24 cellular contexts compared by ENCODE assay signal in the genomic region with DNA sequence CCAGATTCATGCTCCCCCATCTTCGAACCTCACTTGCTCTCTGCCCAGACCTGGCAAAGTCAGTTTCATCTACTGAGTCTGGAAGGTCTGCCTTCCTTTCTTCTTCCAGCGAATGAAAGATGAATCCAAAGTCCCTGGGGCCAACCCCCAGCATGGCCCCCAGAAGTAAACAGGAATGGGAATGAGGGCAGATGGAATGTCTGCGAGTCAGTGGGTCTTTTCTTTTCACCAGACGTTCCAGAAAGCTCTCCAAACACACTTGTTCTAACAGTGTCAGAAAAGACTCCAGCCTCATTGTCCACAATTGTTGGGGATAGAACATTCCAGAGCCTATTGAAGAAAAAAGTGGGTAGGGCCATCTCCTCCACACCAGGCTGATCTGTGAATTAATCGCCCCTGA. TPM values are rescaled to one million over a fixed set of nuclear protein-coding genes. Genes with fewer than 3 reads are reported as not detected.
"Had no signal": no experiment of that assay in that cellular context is flagged by ENCODE, and none has a peak within 500 bp of the region (broad histone marks: within the 10 kb centered on the region; RNA-seq: fewer than 3 reads in every experiment).

No MANE protein-coding gene starts in this region.

- H3K9me3 Mint-ChIP-seq: activated naive CD4-positive, alpha-beta T cell treated with anti-CD3 and anti-CD28 coated beads, Interleukin-2, amount 50 U/mL, for 24 hours; central memory CD8-positive, alpha-beta T cell; effector memory CD8-positive, alpha-beta T cell; natural killer cell treated with Interleukin-12 subunit alpha and Interleukin-12 subunit beta and Interleukin-15 and Interleukin-18, amount 100 ng/mL, for 72 hours had no signal

- H3K4me1 ChIP-seq: colonic mucosa, spleen had no signal

- ATAC-seq: activated CD8-positive, alpha-beta T cell treated with anti-CD3 and anti-CD28 coated beads, Interleukin-2, amount 10 ng/mL, durations not matched to agents 7 days and 5 days; effector memory CD8-positive, alpha-beta T cell; esophagus mucosa; gastroesophageal sphincter; natural killer cell treated with Interleukin-12 subunit alpha and Interleukin-12 subunit beta and Interleukin-15 and Interleukin-18, amount 100 ng/mL, for 72 hours; stimulated activated naive CD8-positive, alpha-beta T cell treated with anti-CD3 and anti-CD28 coated beads, Interleukin-15, Interleukin-2, amounts not matched to agents 100 U/mL and 50 U/mL, for 24 hours had no signal

- H3K9me3 ChIP-seq: colonic mucosa, gastroesophageal sphincter, spleen had no signal

- DNase-seq: activated CD4-positive, alpha-beta T cell treated with anti-CD3 and anti-CD28 coated beads for 1 hour; activated CD4-positive, alpha-beta T cell treated with anti-CD3 and anti-CD28 coated beads, Interleukin-2, amount 50 U/mL, for 1 hour; activated CD8-positive, alpha-beta T cell treated with anti-CD3 and anti-CD28 coated beads, Interleukin-2, amount 10 ng/mL, durations not matched to agents 7 days and 5 days; activated gamma-delta T cell treated with Interleukin-2 at 50 U/mL for 16 hours; anterior cingulate cortex; colonic mucosa; dorsolateral prefrontal cortex; effector memory CD8-positive, alpha-beta T cell; head of caudate nucleus; islet precursor cell; left cardiac atrium; retina; spleen; stimulated activated CD4-positive, alpha-beta T cell treated with anti-CD3 and anti-CD28 coated beads, Interleukin-4, amount 100 ng/mL, for 24 hours; stimulated activated naive CD8-positive, alpha-beta T cell treated with anti-CD3 and anti-CD28 coated beads, Interleukin-15, Interleukin-2, amounts not matched to agents 100 U/mL and 50 U/mL, for 24 hours; T-helper 1 cell had no signal

- H3K4me3 Mint-ChIP-seq: activated CD8-positive, alpha-beta T cell treated with anti-CD3 and anti-CD28 coated beads, Interleukin-2, amount 10 ng/mL, durations not matched to agents 7 days and 5 days; activated naive CD4-positive, alpha-beta T cell treated with anti-CD3 and anti-CD28 coated beads, Interleukin-2, amount 50 U/mL, for 24 hours; central memory CD8-positive, alpha-beta T cell; effector memory CD8-positive, alpha-beta T cell; natural killer cell treated with Interleukin-12 subunit alpha and Interleukin-12 subunit beta and Interleukin-15 and Interleukin-18, amount 100 ng/mL, for 72 hours had no signal

- H3K27ac Mint-ChIP-seq: activated CD8-positive, alpha-beta T cell treated with anti-CD3 and anti-CD28 coated beads, Interleukin-2, amount 10 ng/mL, durations not matched to agents 7 days and 5 days; activated naive CD4-positive, alpha-beta T cell treated with anti-CD3 and anti-CD28 coated beads, Interleukin-2, amount 50 U/mL, for 24 hours; natural killer cell treated with Interleukin-12 subunit alpha and Interleukin-12 subunit beta and Interleukin-15 and Interleukin-18, amount 100 ng/mL, for 72 hours had no signal

- H3K27me3 ChIP-seq: colonic mucosa, dorsolateral prefrontal cortex had no signal

- H3K36me3 Mint-ChIP-seq: activated naive CD4-positive, alpha-beta T cell treated with anti-CD3 and anti-CD28 coated beads, Interleukin-2, amount 50 U/mL, for 24 hours; natural killer cell treated with Interleukin-12 subunit alpha and Interleukin-12 subunit beta and Interleukin-15 and Interleukin-18, amount 100 ng/mL, for 72 hours had no signal

- H3K4me3 ChIP-seq: colonic mucosa, dorsolateral prefrontal cortex, gastroesophageal sphincter, spleen had no signal

- H3K27ac ChIP-seq: colonic mucosa, dorsolateral prefrontal cortex, gastroesophageal sphincter, spleen had no signal

- H3K36me3 ChIP-seq: colonic mucosa, gastroesophageal sphincter, spleen had no signal

RNA-seq across cellular contexts. Expression of a gene that starts 28.6 kb away (rescaled TPM):
- total RNA-seq: subcutaneous adipose tissue had no signal

RNA-seq across cellular contexts. Expression of a gene that starts 28.7 kb away (rescaled TPM):
- total RNA-seq: esophagus mucosa, gastroesophageal sphincter, left cardiac atrium had no signal
- polyA plus RNA-seq: endothelial cell of umbilical vein, urinary bladder had no signal
